Comparison of ENCODE assay signal across 1 cellular context in genomic region chr14:93110856-93111419, GRCh38.
TF ChIP-seq lines count a peak whose summit lies in the region.

No MANE protein-coding gene starts in this region.

TF ChIP-seq in H1, 55 proteins besides CTCF, POLR2A, EP300 and RAD21 (continued from another document):
- TF ChIP-seq ATF2 (IDR thresholded peaks at IDR 0.05; ENCODE audit: low read length), result no peak
- TF ChIP-seq CBX8 (IDR thresholded peaks at IDR 0.05; ENCODE audit: borderline replicate concordance, low read depth, low read length), result no peak
- TF ChIP-seq TAF7 (optimal IDR thresholded peaks at IDR 0.05; ENCODE audit: borderline replicate concordance, low read depth, low read length), result no peak
- TF ChIP-seq RXRA (IDR thresholded peaks at IDR 0.05; ENCODE audit: insufficient read depth, low read depth, low read length), result no peak
- no peak for TF ChIP-seq GABPA (IDR thresholded peaks at IDR 0.05; ENCODE audit: borderline replicate concordance, insufficient read depth, low read length)
- TF ChIP-seq EGR1 (IDR thresholded peaks at IDR 0.05; ENCODE audit: borderline replicate concordance, low read depth, low read length), result no peak
